ENCODE assay signal across 11 cellular contexts in the genomic region with DNA sequence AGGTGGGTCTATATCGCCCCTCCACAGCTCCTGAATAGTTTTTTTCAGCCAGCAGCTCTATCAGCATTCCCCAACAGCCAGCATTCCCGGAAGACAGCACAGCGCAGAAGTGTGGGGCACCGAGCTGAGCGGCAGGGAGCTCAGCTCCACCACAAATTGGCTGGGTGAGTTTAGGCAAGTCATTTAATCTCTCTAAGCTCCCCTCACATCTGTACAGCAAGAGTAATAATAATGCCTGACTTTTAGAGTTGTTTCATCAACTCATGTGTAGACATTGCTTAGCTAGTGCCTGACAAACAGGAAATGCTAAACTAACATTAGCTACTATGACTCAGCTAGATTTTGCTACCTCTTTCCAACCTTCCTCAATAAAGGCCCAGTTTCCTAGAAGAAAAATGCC.
DNase-seq lines count a peak whose midpoint lies in the region; ATAC-seq, FAIRE-seq and TF ChIP-seq lines count a peak whose summit lies in the region.
"Had no signal": no experiment of that assay in that cellular context is flagged by ENCODE, and none has a peak within 500 bp of the region (broad histone marks: within the 10 kb centered on the region; RNA-seq: fewer than 3 reads in every experiment).

No MANE protein-coding gene starts in this region.

- no TSS peak for BruUV-seq in IMR-90 (replicated peaks; lab: Mats Ljungman, UMichigan)
- BruUV-seq in K562 (replicated peaks; lab: Mats Ljungman, UMichigan): no TSS peak

- peak overlapping the region; percentile 77 to 92 for H4K8ac ChIP-seq in IMR-90 (ENCODE audit: low read depth in 2 of 2, low read length in 2 of 2)

- H3K36me3 ChIP-seq in IMR-90 (ENCODE audit: control insufficient read depth, insufficient read depth, low read length): no peaks in the 10 kb centered on the region
- no peaks in the 10 kb centered on the region for H3K36me3 ChIP-seq in K562 (ENCODE audit: control insufficient read depth, insufficient read depth, low read length)
- H3K36me3 ChIP-seq: BLaER1, esophagus muscularis mucosa had no signal

- H3K4me2 ChIP-seq in IMR-90 (ENCODE audit: low read depth, low read length) (peak overlapping the region; percentile 14; the same call in 1 of the 2 replicates), K562 (ENCODE audit: insufficient read depth, low read length) (peak overlapping the region; percentile 7; the same call in 1 of the 2 replicates)
- H3K4me2 ChIP-seq: BLaER1 had no signal

- dilution Hi-C loops in IMR-90 (cut with HindIII; ENCODE audit: low sequenced_read_pairs, unreplicated experiment): no loop called here

- intact Hi-C loops in IMR-90 (cut with micrococcal nuclease): loop anchor here (5.0 to 10.0 kb wide), 8 partner anchors 249 to 1474 kb away; a partner anchor contains a TSS
- intact Hi-C loops in K562 (cut with micrococcal nuclease): loop anchor here (5.0 to 10.0 kb wide), 3 partner anchors 134 to 1587 kb away; no protein-coding TSS in a partner anchor

- no peak overlapping the region for H3K4me3 ChIP-seq in IMR-90 (ENCODE audit: insufficient read depth, low read depth, low read length)
- H3K4me3 ChIP-seq in K562: no peak overlapping the region
- H3K4me3 ChIP-seq: BLaER1, esophagus muscularis mucosa had no signal

- CTCF ChIA-PET in IMR-90 (lab: Yijun Ruan, JAX): interaction anchor here (0.6 to 3.5 kb wide), 17 partner anchors 35 to 1185 kb away, joined by 3 to 34 read pairs (median 3); no protein-coding TSS in a partner anchor
- CTCF ChIA-PET in K562 (lab: Yijun Ruan, JAX; ENCODE audit: low intra/inter-chr PET ratio): interaction anchor here (0.7 kb wide), 1 partner anchor 525 kb away, joined by 4 read pairs; no protein-coding TSS in a partner anchor

- H2BK5ac ChIP-seq in IMR-90 (ENCODE audit: low read depth, low read length, poor library complexity, severe bottlenecking): peak overlapping the region; percentile 92

- no peak for TF ChIP-seq EP300 in K562 (IDR thresholded peaks at IDR 0.05; ENCODE audit: low read length)

- peak overlapping the region; percentile 96; the same call in 2 of the 3 replicates for H2BK15ac ChIP-seq in IMR-90 (ENCODE audit: low read depth, low read length)

- H3K9me3 ChIP-seq in IMR-90 (ENCODE audit: control insufficient read depth, insufficient read depth, low read length): no peaks in the 10 kb centered on the region
- no peaks in the 10 kb centered on the region for H3K9me3 ChIP-seq in K562 (replicated peaks; ENCODE audit: control insufficient read depth, insufficient read depth, low read depth, low read length)
- H3K9me3 ChIP-seq: BLaER1, esophagus muscularis mucosa had no signal

- H3K56ac ChIP-seq in IMR-90 (ENCODE audit: extremely low read depth, insufficient read depth, low read length): peak overlapping the region; percentile 89

- in situ Hi-C loops in ACHN (cut with HindIII; ENCODE audit: low pct_ligation_motif_present, low pct_unique_long_range_greater_than_20kb, low sequenced_read_pairs) (no loop called here), IMR-90 (cut with MboI; ENCODE audit: low sequenced_read_pairs) (loop anchor here (25.0 kb wide), 1 partner anchor 1179 kb away; no protein-coding TSS in a partner anchor), K562 (cut with MboI) (loop anchor here (10.0 kb wide), 1 partner anchor 1787 kb away; no protein-coding TSS in a partner anchor)

- H2AK9ac ChIP-seq in IMR-90 (replicated peaks; ENCODE audit: low read depth, low read length, poor library complexity): peak overlapping the region; percentile 57

- H3K4me1 ChIP-seq in IMR-90 (ENCODE audit: control insufficient read depth, insufficient read depth, low read length) (peaks cover 17% of the 10 kb centered on the region), K562 (replicated peaks in 1 of 2; ENCODE audit: control insufficient read depth in 2 of 2, insufficient read depth in 2 of 2, low read length in 2 of 2) (peaks cover 0 to 10% of the 10 kb centered on the region in 2 experiments; a peak in 3 of 5 replicates)

- peak overlapping the region; percentile 95 for H3K4ac ChIP-seq in IMR-90 (ENCODE audit: low read depth, low read length)

- H2BK120ac ChIP-seq in IMR-90 (ENCODE audit: low read depth, low read length): peak overlapping the region; percentile 96

- peak overlapping the region; percentile 96 for H3K18ac ChIP-seq in IMR-90 (ENCODE audit: low read depth, low read length)

- no peak; the same call in 1 of the 2 replicates for TF ChIP-seq RAD21 in IMR-90 (IDR thresholded peaks at IDR 0.05; ENCODE audit: low read length)
- no peak for TF ChIP-seq RAD21 in K562 (CRISPR knock-in tag; conservative IDR thresholded peaks at IDR 0.05 in 1 of 2, IDR thresholded peaks at IDR 0.05 in 1 of 2)

- DNase-seq in ACHN (peak; percentile 6), IMR-90 (peak; percentile 84), K562 (ENCODE audit: extremely low read depth in 1 of 4, low spot score in 3 of 4) (peak in 1 of 4 experiments; percentile 7), iPS-NIHi7 (ENCODE audit: extremely low spot score) (peak; percentile 22), NAMALWA (ENCODE audit: low spot score) (no peak), NCI-H2029 (lab: John Stamatoyannopoulos, UW) (no peak)
- DNase-seq in activated CD4-positive, CD25-positive, alpha-beta regulatory T cell treated with anti-CD3 and anti-CD28 coated beads, Interleukin-2, amount 50 U/mL, for 72 hours: no peak
- DNase-seq in activated CD4-positive, alpha-beta T cell treated with anti-CD3 and anti-CD28 coated beads, Interleukin-2, amount 50 U/mL, for 48 hours: no peak
- DNase-seq: NCI-H1436 treated with DMSO at 0.1 percent for 48 hours had no signal

- H3K27me3 ChIP-seq in IMR-90 (ENCODE audit: control insufficient read depth, insufficient read depth, low read length) (no peaks in the 10 kb centered on the region), K562 (ENCODE audit: control insufficient read depth in 2 of 2, insufficient read depth in 2 of 2, low read length in 2 of 2) (no peaks in the 10 kb centered on the region)
- H3K27me3 ChIP-seq: BLaER1, esophagus muscularis mucosa had no signal

- WGBS in IMR-90 (ENCODE audit: extremely low coverage in 2 of 2, insufficient read length in 1 of 2), 2 experiments: no CpG with 5 or more reads among the region's 5 CpGs
- WGBS in K562 (ENCODE audit: insufficient coverage, low coverage, missing lambda C conversion rate): 16% methylated on average over 5 of the region's 5 CpGs

- TF ChIP-seq CTCF in IMR-90 (conservative IDR thresholded peaks at IDR 0.05; ENCODE audit: low read depth, low read length) (no peak), K562 (IDR thresholded peaks at IDR 0.05 in 2 of 3, conservative IDR thresholded peaks at IDR 0.05 in 1 of 3; ENCODE audit: insufficient read depth in 2 of 3, low read depth in 1 of 3, low read length in 3 of 3) (no peak)

- POLR2A ChIA-PET in IMR-90 (lab: Charles Lee; ENCODE audit: unreplicated experiment) (interaction anchor here (0.6 to 1.5 kb wide), 2 partner anchors 136 to 343 kb away, joined by 3 to 10 read pairs; no protein-coding TSS in a partner anchor), K562 (lab: Yijun Ruan, JAX) (interaction anchor here (1.5 kb wide), 1 partner anchor 13 kb away, joined by 4 read pairs; no protein-coding TSS in a partner anchor)

- no peaks in the 10 kb centered on the region for H3K79me2 ChIP-seq in K562 (ENCODE audit: control insufficient read depth, insufficient read depth, low read length)

- TF ChIP-seq POLR2A in IMR-90 (IDR thresholded peaks at IDR 0.05; ENCODE audit: low read depth, low read length) (no peak), K562 (conservative IDR thresholded peaks at IDR 0.05) (no peak)

- H4K5ac ChIP-seq in IMR-90 (ENCODE audit: low read depth, low read length): peak overlapping the region; percentile 86

- H2AK5ac ChIP-seq in IMR-90 (ENCODE audit: low read depth, low read length): peak overlapping the region; percentile 90

- ATAC-seq in IMR-90 (ENCODE audit: low read depth) (peak; percentile 67), K562 (peak; percentile 55)

- FAIRE-seq in K562 (lab: Jason Lieb, UNC): no peak

- peaks cover 0 to 16% of the 10 kb centered on the region in 2 experiments; a peak in 2 of 4 replicates for H3K79me1 ChIP-seq in IMR-90 (ENCODE audit: low read depth in 1 of 2, low read length in 2 of 2)

- peak overlapping the region; percentile 82 for H3K14ac ChIP-seq in IMR-90 (replicated peaks; ENCODE audit: low read depth, low read length)

- H3K9ac ChIP-seq in IMR-90 (ENCODE audit: low read depth, low read length) (peak overlapping the region; percentile 44), K562 (ENCODE audit: insufficient read depth in 1 of 2, low read depth in 2 of 2, low read length in 2 of 2) (no peak overlapping the region; a peak in 1 of 4 replicates)
- H3K9ac ChIP-seq: BLaER1 had no signal

- H2AFZ ChIP-seq in IMR-90 (replicated peaks; ENCODE audit: low read length, poor library complexity) (peak overlapping the region; percentile 72), K562 (ENCODE audit: low read depth, low read length) (peak overlapping the region; percentile 79)

- H4K20me1 ChIP-seq in IMR-90 (ENCODE audit: insufficient read depth, low read length): no peaks in the 10 kb centered on the region
- no peaks in the 10 kb centered on the region for H4K20me1 ChIP-seq in K562 (replicated peaks; ENCODE audit: control insufficient read depth, insufficient read depth, low read length)
- H4K20me1 ChIP-seq: BLaER1 had no signal

- H3K27ac ChIP-seq in IMR-90 (ENCODE audit: insufficient read depth, low read length) (peak overlapping the region; percentile 91), K562 (ENCODE audit: extremely low read depth, low read depth, low read length) (peak overlapping the region; percentile 10; the same call in 1 of the 3 replicates)
- H3K27ac ChIP-seq: BLaER1, esophagus muscularis mucosa had no signal

- peak overlapping the region; percentile 95 for H4K91ac ChIP-seq in IMR-90 (ENCODE audit: insufficient read depth, low read depth, low read length)

- H3K23ac ChIP-seq in IMR-90 (ENCODE audit: low read depth, low read length): peak overlapping the region; percentile 81

- peak overlapping the region; percentile 96 for H2BK20ac ChIP-seq in IMR-90 (ENCODE audit: low read depth, low read length)

- H3K9me1 ChIP-seq in IMR-90 (ENCODE audit: insufficient read depth, low read length) (peaks cover 5% of the 10 kb centered on the region; the same call in 1 of the 2 replicates), K562 (ENCODE audit: control insufficient read depth, insufficient read depth, low read length) (no peaks in the 10 kb centered on the region)

TF ChIP-seq in IMR-90, 13 proteins besides CTCF, POLR2A, EP300 and RAD21 (continues in another document):
- no peak for TF ChIP-seq MAZ (IDR thresholded peaks at IDR 0.05; ENCODE audit: borderline replicate concordance, low read depth, low read length)
- TF ChIP-seq NFE2L2 (IDR thresholded peaks at IDR 0.05; ENCODE audit: low read depth, low read length): peak; percentile 98
- no peak for TF ChIP-seq RCOR1 (IDR thresholded peaks at IDR 0.05; ENCODE audit: insufficient replicate concordance, low read length)
- peak; percentile 49 for TF ChIP-seq CEBPB (IDR thresholded peaks at IDR 0.05; ENCODE audit: low read depth, low read length)

TF ChIP-seq in K562, 482 proteins besides CTCF, POLR2A, EP300 and RAD21 (continues in another document):
- TF ChIP-seq ZBTB8A (IDR thresholded peaks at IDR 0.05; ENCODE audit: partially characterized antibody): no peak

Comparison
In these comparisons a context has a peak if more than half of its experiments do, and no peak if none do; other contexts are left out.
1. DNase-seq: peak in ACHN (single experiment), IMR-90 (single experiment) and iPS-NIHi7 (single experiment); none in activated CD4-positive, CD25-positive, alpha-beta regulatory T cell treated with anti-CD3 and anti-CD28 coated beads, Interleukin-2, amount 50 U/mL, for 72 hours (single experiment), NAMALWA (single experiment), NCI-H2029 (single experiment) and activated CD4-positive, alpha-beta T cell treated with anti-CD3 and anti-CD28 coated beads, Interleukin-2, amount 50 U/mL, for 48 hours (0 of 2).